In genomic region chr5:73564018-73564417, GRCh38 we compare ENCODE assay signal across 8 cellular contexts. TPM values are rescaled to one million over a fixed set of nuclear protein-coding genes. Genes with fewer than 3 reads are reported as not detected.
DNase-seq lines count a peak whose midpoint lies in the region; TF ChIP-seq lines count a peak whose summit lies in the region.

No MANE protein-coding gene starts in this region.

- no peak for DNase-seq in activated T-cell treated with anti-CD3 and anti-CD28 coated beads, Interleukin-2, amount 50 U/mL, for 24 hours
- no peak for DNase-seq in activated T-cell treated with anti-CD3 and anti-CD28 coated beads, Interleukin-2, amount 50 U/mL, for 48 hours
- no peak for DNase-seq in activated T-helper 2 cell treated with anti-CD3 and anti-CD28 coated beads, Interferon-gamma antibody, Interleukin-2, Interleukin-4, amounts not matched to agents 10 μg/mL and 5 μg/mL and 100 μg/mL, durations not matched to agents 14 hours and 24 hours and 36 hours (ENCODE audit: low spot score)
- DNase-seq in left kidney (ENCODE audit: low read depth, low spot score) (peak; percentile 6), tibial artery (no peak), iPS-NIHi7 (ENCODE audit: extremely low spot score) (no peak), KG1 (lab: John Stamatoyannopoulos, UW) (no peak), DMS 273 (lab: John Stamatoyannopoulos, UW; ENCODE audit: unreplicated experiment) (no peak)

- peaks cover 0 to 29% (median 17%) of the 10 kb centered on the region in 4 donors for H3K4me1 ChIP-seq in tibial artery

- no peaks in the 10 kb centered on the region for H3K9me3 Mint-ChIP-seq in activated T-cell treated with anti-CD3 and anti-CD28 coated beads, Interleukin-2, amount 50 U/mL, for 24 hours
- H3K9me3 Mint-ChIP-seq in activated T-helper 2 cell treated with anti-CD3 and anti-CD28 coated beads, Interferon-gamma antibody, Interleukin-2, Interleukin-4, amounts not matched to agents 10 μg/mL and 5 μg/mL and 100 μg/mL, durations not matched to agents 14 hours and 24 hours and 36 hours: no peaks in the 10 kb centered on the region

- peak overlapping the region; percentile 91 to 95 for H3K27ac ChIP-seq in tibial artery

- H3K4me3 ChIP-seq in tibial artery: peak overlapping the region; percentile 69 to 74

- H3K27me3 ChIP-seq in tibial artery: no peaks in the 10 kb centered on the region

- TF ChIP-seq CTCF in tibial artery (IDR thresholded peaks at IDR 0.05): no peak

- peaks cover 30 to 32% (median 31%) of the 10 kb centered on the region in 3 donors for H3K36me3 ChIP-seq in tibial artery

- peak overlapping the region; percentile 94 for H3K4me3 Mint-ChIP-seq in activated T-cell treated with anti-CD3 and anti-CD28 coated beads, Interleukin-2, amount 50 U/mL, for 24 hours
- H3K4me3 Mint-ChIP-seq in activated T-helper 2 cell treated with anti-CD3 and anti-CD28 coated beads, Interferon-gamma antibody, Interleukin-2, Interleukin-4, amounts not matched to agents 10 μg/mL and 5 μg/mL and 100 μg/mL, durations not matched to agents 14 hours and 24 hours and 36 hours (ENCODE audit: low read depth): peak overlapping the region; percentile 96

- peak overlapping the region; percentile 98 for H3K27ac Mint-ChIP-seq in activated T-cell treated with anti-CD3 and anti-CD28 coated beads, Interleukin-2, amount 50 U/mL, for 24 hours
- H3K27ac Mint-ChIP-seq in activated T-helper 2 cell treated with anti-CD3 and anti-CD28 coated beads, Interferon-gamma antibody, Interleukin-2, Interleukin-4, amounts not matched to agents 10 μg/mL and 5 μg/mL and 100 μg/mL, durations not matched to agents 14 hours and 24 hours and 36 hours: peak overlapping the region; percentile 44

- H3K27me3 Mint-ChIP-seq in activated T-cell treated with anti-CD3 and anti-CD28 coated beads, Interleukin-2, amount 50 U/mL, for 24 hours: no peaks in the 10 kb centered on the region
- H3K27me3 Mint-ChIP-seq in activated T-helper 2 cell treated with anti-CD3 and anti-CD28 coated beads, Interferon-gamma antibody, Interleukin-2, Interleukin-4, amounts not matched to agents 10 μg/mL and 5 μg/mL and 100 μg/mL, durations not matched to agents 14 hours and 24 hours and 36 hours (ENCODE audit: low read depth): no peaks in the 10 kb centered on the region

- no peaks in the 10 kb centered on the region for H3K9me3 ChIP-seq in tibial artery

- peaks cover 42% of the 10 kb centered on the region for H3K4me1 Mint-ChIP-seq in activated T-cell treated with anti-CD3 and anti-CD28 coated beads, Interleukin-2, amount 50 U/mL, for 24 hours (ENCODE audit: low read depth)
- peaks cover 25% of the 10 kb centered on the region for H3K4me1 Mint-ChIP-seq in activated T-helper 2 cell treated with anti-CD3 and anti-CD28 coated beads, Interferon-gamma antibody, Interleukin-2, Interleukin-4, amounts not matched to agents 10 μg/mL and 5 μg/mL and 100 μg/mL, durations not matched to agents 14 hours and 24 hours and 36 hours (ENCODE audit: low read depth)

- H3K36me3 Mint-ChIP-seq in activated T-cell treated with anti-CD3 and anti-CD28 coated beads, Interleukin-2, amount 50 U/mL, for 24 hours (ENCODE audit: low read depth): peaks cover 58% of the 10 kb centered on the region
- H3K36me3 Mint-ChIP-seq in activated T-helper 2 cell treated with anti-CD3 and anti-CD28 coated beads, Interferon-gamma antibody, Interleukin-2, Interleukin-4, amounts not matched to agents 10 μg/mL and 5 μg/mL and 100 μg/mL, durations not matched to agents 14 hours and 24 hours and 36 hours (ENCODE audit: low read depth): peaks cover 24% of the 10 kb centered on the region

- intact Hi-C loops in activated T-helper 2 cell treated with anti-CD3 and anti-CD28 coated beads, Interferon-gamma antibody, Interleukin-2, Interleukin-4, amounts not matched to agents 10 μg/mL and 5 μg/mL and 100 μg/mL, durations not matched to agents 14 hours and 24 hours and 36 hours (cut with micrococcal nuclease): loop anchor here (2.0 kb wide), 1 partner anchor 1203 kb away; the partner anchor contains the start of genes GFM2 and NSA2
- intact Hi-C loops in tibial artery (cut with DNase I; ENCODE audit: low total_unique reads): no loop called here

RNA-seq across cellular contexts. Expression of gene ANKRA2, which starts 1.4 kb away (rescaled TPM):
- total RNA-seq in activated T-helper 2 cell treated with anti-CD3 and anti-CD28 coated beads, Interferon-gamma antibody, Interleukin-2, Interleukin-4, amounts not matched to agents 10 μg/mL and 5 μg/mL and 100 μg/mL, durations not matched to agents 14 hours and 24 hours and 36 hours: 18.7 and 19.6 TPM in 2 replicates

RNA-seq across cellular contexts. Expression of gene UTP15, which starts 1.5 kb away (rescaled TPM):
- 46.0 and 47.0 TPM in 2 replicates for total RNA-seq in activated T-helper 2 cell treated with anti-CD3 and anti-CD28 coated beads, Interferon-gamma antibody, Interleukin-2, Interleukin-4, amounts not matched to agents 10 μg/mL and 5 μg/mL and 100 μg/mL, durations not matched to agents 14 hours and 24 hours and 36 hours
